Comparison of ENCODE assay signal across 21 cellular contexts in genomic region chr2:15725101-15725787, GRCh38.
"Had no signal": no experiment of that assay in that cellular context is flagged by ENCODE, and none has a peak within 500 bp of the region (broad histone marks: within the 10 kb centered on the region; RNA-seq: fewer than 3 reads in every experiment).

No MANE protein-coding gene starts in this region.

- H3K27me3 ChIP-seq: right atrium auricular region had no signal

- DNase-seq: cortex of kidney; effector memory CD8-positive, alpha-beta T cell; left colon; left ventricle myocardium inferior; lower lobe of right lung; midbrain; naive thymus-derived CD4-positive, alpha-beta T cell; nucleus accumbens; stimulated activated CD4-positive, alpha-beta T cell treated with anti-CD3 and anti-CD28 coated beads, Interleukin-12 subunit alpha, Interleukin-12 subunit beta, amount 100 ng/mL, for 4 hours; stimulated activated CD4-positive, alpha-beta T cell treated with anti-CD3 and anti-CD28 coated beads, Interleukin-1b, Interleukin-23, amount 100 ng/mL, for 48 hours; stimulated activated CD4-positive, alpha-beta T cell treated with anti-CD3 and anti-CD28 coated beads, Interleukin-4, amount 100 ng/mL, for 1 hour; stimulated activated CD8-positive, alpha-beta memory T cell treated with anti-CD3 and anti-CD28 coated beads, Interleukin-4, amount 100 ng/mL, for 48 hours; stimulated activated naive CD4-positive, alpha-beta T cell; stimulated activated naive CD8-positive, alpha-beta T cell treated with anti-CD3 and anti-CD28 coated beads, Interleukin-15, amount 100 ng/mL, for 72 hours had no signal

- H3K9me3 ChIP-seq: left ventricle myocardium inferior, lower lobe of right lung, prostate gland, right atrium auricular region, suprapubic skin had no signal

- H3K36me3 Mint-ChIP-seq: naive thymus-derived CD4-positive, alpha-beta T cell; type B pancreatic cell had no signal

- H3K27ac Mint-ChIP-seq: effector memory CD8-positive, alpha-beta T cell; naive thymus-derived CD4-positive, alpha-beta T cell; type B pancreatic cell had no signal

- H3K4me3 ChIP-seq: left ventricle myocardium inferior, lower lobe of right lung, prostate gland, right atrium auricular region, smooth muscle cell, suprapubic skin had no signal

- H3K4me1 Mint-ChIP-seq: naive thymus-derived CD4-positive, alpha-beta T cell; stimulated activated naive CD8-positive, alpha-beta T cell treated with anti-CD3 and anti-CD28 coated beads, Interleukin-15, amount 100 ng/mL, for 72 hours had no signal

- H3K36me3 ChIP-seq: left ventricle myocardium inferior, lower lobe of right lung, prostate gland, right atrium auricular region, suprapubic skin had no signal

- H3K4me3 Mint-ChIP-seq: effector memory CD8-positive, alpha-beta T cell; naive thymus-derived CD4-positive, alpha-beta T cell; neural crest cell; stimulated activated naive CD8-positive, alpha-beta T cell treated with anti-CD3 and anti-CD28 coated beads, Interleukin-15, amount 100 ng/mL, for 72 hours; type B pancreatic cell had no signal

- ATAC-seq: effector memory CD8-positive, alpha-beta T cell; left colon; lower lobe of right lung; naive thymus-derived CD4-positive, alpha-beta T cell; sciatic nerve; stimulated activated naive CD8-positive, alpha-beta T cell treated with anti-CD3 and anti-CD28 coated beads, Interleukin-15, amount 100 ng/mL, for 72 hours had no signal

- H3K27me3 Mint-ChIP-seq: type B pancreatic cell had no signal

- H3K27ac ChIP-seq: left ventricle myocardium inferior, lower lobe of right lung, prostate gland, right atrium auricular region, suprapubic skin had no signal

- H3K4me1 ChIP-seq: prostate gland had no signal

- H3K9me3 Mint-ChIP-seq: effector memory CD8-positive, alpha-beta T cell; stimulated activated naive CD8-positive, alpha-beta T cell treated with anti-CD3 and anti-CD28 coated beads, Interleukin-15, amount 100 ng/mL, for 72 hours had no signal
